In the genomic region with DNA sequence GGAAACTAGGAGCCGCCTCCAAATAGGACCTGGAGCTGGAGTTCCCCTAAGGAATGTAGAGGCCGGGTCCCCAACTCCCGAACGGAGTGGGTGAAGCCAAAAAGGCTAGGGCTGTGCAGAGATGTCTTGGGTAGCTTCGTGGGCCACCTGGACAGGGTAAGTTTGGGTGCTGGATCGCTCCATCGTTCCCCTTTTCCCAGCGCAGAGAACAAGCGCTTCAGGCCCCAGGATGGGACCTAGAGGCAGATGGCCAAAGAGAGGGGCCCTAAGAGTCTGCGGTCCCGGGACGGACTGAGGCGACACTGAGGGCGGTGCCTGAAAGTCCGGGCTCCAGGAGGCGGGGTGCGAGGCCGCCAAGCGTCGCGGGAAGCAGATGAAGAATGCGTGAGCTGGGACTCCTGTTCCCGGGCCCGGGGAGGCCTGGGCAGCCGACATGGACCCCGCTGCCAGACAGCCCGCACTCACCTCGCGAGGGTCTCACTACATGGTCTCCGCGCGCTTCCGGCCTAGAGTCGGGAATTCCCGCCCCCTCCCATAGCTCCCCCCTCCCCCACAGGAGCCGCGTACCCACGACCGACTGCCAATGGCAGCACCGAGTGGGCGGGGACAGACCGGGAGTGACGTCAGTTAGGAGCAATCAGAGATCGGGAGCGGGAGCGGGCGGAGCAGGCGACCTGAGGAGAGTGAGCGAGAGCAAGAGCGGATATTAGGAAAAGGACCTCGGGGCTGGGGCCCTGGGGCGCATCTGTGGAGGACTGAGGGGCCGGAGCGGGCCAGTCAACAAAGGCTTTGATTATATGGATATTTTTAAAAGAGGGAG, we compare ENCODE assay signal across 1 cellular context.
A peak's percentile ranks its signal among the peaks of the same experiment; 100 is the strongest.
TF ChIP-seq lines count a peak whose summit lies in the region.

A gene with protein sequence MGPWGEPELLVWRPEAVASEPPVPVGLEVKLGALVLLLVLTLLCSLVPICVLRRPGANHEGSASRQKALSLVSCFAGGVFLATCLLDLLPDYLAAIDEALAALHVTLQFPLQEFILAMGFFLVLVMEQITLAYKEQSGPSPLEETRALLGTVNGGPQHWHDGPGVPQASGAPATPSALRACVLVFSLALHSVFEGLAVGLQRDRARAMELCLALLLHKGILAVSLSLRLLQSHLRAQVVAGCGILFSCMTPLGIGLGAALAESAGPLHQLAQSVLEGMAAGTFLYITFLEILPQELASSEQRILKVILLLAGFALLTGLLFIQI (minus strand): TSS at position 508 of the 820 bp plus-strand sequence. CDS start 822 bp downstream, outside the sequence.

TF ChIP-seq in HepG2, 621 proteins besides CTCF, POLR2A, EP300 and RAD21 (continued from another document and continues in another):
- TF ChIP-seq, protein P1, sequence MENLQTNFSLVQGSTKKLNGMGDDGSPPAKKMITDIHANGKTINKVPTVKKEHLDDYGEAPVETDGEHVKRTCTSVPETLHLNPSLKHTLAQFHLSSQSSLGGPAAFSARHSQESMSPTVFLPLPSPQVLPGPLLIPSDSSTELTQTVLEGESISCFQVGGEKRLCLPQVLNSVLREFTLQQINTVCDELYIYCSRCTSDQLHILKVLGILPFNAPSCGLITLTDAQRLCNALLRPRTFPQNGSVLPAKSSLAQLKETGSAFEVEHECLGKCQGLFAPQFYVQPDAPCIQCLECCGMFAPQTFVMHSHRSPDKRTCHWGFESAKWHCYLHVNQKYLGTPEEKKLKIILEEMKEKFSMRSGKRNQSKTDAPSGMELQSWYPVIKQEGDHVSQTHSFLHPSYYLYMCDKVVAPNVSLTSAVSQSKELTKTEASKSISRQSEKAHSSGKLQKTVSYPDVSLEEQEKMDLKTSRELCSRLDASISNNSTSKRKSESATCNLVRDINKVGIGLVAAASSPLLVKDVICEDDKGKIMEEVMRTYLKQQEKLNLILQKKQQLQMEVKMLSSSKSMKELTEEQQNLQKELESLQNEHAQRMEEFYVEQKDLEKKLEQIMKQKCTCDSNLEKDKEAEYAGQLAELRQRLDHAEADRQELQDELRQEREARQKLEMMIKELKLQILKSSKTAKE (CRISPR knock-in tag; IDR thresholded peaks at IDR 0.05; ENCODE audit: borderline replicate concordance) = no peak
- 0 out of 2 replicates have a peak, but pooled peaks have one; percentile 35 for TF ChIP-seq ZSCAN9 (CRISPR knock-in tag; IDR thresholded peaks at IDR 0.05; ENCODE audit: borderline replicate concordance)
- TF ChIP-seq, protein P2, sequence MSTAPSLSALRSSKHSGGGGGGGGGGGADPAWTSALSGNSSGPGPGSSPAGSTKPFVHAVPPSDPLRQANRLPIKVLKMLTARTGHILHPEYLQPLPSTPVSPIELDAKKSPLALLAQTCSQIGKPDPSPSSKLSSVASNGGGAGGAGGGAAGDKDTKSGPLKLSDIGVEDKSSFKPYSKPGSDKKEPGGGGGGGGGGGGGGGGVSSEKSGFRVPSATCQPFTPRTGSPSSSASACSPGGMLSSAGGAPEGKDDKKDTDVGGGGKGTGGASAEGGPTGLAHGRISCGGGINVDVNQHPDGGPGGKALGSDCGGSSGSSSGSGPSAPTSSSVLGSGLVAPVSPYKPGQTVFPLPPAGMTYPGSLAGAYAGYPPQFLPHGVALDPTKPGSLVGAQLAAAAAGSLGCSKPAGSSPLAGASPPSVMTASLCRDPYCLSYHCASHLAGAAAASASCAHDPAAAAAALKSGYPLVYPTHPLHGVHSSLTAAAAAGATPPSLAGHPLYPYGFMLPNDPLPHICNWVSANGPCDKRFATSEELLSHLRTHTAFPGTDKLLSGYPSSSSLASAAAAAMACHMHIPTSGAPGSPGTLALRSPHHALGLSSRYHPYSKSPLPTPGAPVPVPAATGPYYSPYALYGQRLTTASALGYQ (CRISPR knock-in tag; IDR thresholded peaks at IDR 0.05) = 0 out of 2 replicates have a peak, but pooled peaks have one; percentile 45
- TF ChIP-seq, protein P3, sequence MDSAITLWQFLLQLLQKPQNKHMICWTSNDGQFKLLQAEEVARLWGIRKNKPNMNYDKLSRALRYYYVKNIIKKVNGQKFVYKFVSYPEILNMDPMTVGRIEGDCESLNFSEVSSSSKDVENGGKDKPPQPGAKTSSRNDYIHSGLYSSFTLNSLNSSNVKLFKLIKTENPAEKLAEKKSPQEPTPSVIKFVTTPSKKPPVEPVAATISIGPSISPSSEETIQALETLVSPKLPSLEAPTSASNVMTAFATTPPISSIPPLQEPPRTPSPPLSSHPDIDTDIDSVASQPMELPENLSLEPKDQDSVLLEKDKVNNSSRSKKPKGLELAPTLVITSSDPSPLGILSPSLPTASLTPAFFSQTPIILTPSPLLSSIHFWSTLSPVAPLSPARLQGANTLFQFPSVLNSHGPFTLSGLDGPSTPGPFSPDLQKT (CRISPR knock-in tag; IDR thresholded peaks at IDR 0.05; ENCODE audit: borderline replicate concordance) = no peak
- no peak for TF ChIP-seq ZNF44 (CRISPR knock-in tag; IDR thresholded peaks at IDR 0.05)
- no peak for TF ChIP-seq SOX13 (IDR thresholded peaks at IDR 0.05)
- TF ChIP-seq SOX13 (CRISPR knock-in tag; conservative IDR thresholded peaks at IDR 0.05 in 1 of 2, IDR thresholded peaks at IDR 0.05 in 1 of 2) = 0 out of 4 replicates have a peak, but pooled peaks of 1 of the 2 experiments have one; percentile 15
- TF ChIP-seq, protein P4, sequence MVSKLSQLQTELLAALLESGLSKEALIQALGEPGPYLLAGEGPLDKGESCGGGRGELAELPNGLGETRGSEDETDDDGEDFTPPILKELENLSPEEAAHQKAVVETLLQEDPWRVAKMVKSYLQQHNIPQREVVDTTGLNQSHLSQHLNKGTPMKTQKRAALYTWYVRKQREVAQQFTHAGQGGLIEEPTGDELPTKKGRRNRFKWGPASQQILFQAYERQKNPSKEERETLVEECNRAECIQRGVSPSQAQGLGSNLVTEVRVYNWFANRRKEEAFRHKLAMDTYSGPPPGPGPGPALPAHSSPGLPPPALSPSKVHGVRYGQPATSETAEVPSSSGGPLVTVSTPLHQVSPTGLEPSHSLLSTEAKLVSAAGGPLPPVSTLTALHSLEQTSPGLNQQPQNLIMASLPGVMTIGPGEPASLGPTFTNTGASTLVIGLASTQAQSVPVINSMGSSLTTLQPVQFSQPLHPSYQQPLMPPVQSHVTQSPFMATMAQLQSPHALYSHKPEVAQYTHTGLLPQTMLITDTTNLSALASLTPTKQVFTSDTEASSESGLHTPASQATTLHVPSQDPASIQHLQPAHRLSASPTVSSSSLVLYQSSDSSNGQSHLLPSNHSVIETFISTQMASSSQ (IDR thresholded peaks at IDR 0.05; ENCODE audit: low read depth) = no peak
- TF ChIP-seq, protein P4 (CRISPR knock-in tag; IDR thresholded peaks at IDR 0.05; ENCODE audit: borderline replicate concordance) = peak; percentile 40; the same call in 1 of the 2 replicates
- peak; percentile 73 for TF ChIP-seq ATF7 (IDR thresholded peaks at IDR 0.05)
- peak; percentile 79; the same call in 1 of the 2 replicates for TF ChIP-seq ATF7 (CRISPR knock-in tag; IDR thresholded peaks at IDR 0.05)
- no peak for TF ChIP-seq RARA (CRISPR knock-in tag; IDR thresholded peaks at IDR 0.05)
- peak; percentile 83; the same call in 1 of the 2 replicates for TF ChIP-seq NCOA1 (CRISPR knock-in tag; IDR thresholded peaks at IDR 0.05)
- TF ChIP-seq, protein P5, sequence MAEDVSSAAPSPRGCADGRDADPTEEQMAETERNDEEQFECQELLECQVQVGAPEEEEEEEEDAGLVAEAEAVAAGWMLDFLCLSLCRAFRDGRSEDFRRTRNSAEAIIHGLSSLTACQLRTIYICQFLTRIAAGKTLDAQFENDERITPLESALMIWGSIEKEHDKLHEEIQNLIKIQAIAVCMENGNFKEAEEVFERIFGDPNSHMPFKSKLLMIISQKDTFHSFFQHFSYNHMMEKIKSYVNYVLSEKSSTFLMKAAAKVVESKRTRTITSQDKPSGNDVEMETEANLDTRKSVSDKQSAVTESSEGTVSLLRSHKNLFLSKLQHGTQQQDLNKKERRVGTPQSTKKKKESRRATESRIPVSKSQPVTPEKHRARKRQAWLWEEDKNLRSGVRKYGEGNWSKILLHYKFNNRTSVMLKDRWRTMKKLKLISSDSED (CRISPR knock-in tag; IDR thresholded peaks at IDR 0.05) = no peak
- TF ChIP-seq, protein P6, sequence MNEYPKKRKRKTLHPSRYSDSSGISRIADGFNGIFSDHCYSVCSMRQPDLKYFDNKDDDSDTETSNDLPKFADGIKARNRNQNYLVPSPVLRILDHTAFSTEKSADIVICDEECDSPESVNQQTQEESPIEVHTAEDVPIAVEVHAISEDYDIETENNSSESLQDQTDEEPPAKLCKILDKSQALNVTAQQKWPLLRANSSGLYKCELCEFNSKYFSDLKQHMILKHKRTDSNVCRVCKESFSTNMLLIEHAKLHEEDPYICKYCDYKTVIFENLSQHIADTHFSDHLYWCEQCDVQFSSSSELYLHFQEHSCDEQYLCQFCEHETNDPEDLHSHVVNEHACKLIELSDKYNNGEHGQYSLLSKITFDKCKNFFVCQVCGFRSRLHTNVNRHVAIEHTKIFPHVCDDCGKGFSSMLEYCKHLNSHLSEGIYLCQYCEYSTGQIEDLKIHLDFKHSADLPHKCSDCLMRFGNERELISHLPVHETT (CRISPR knock-in tag; conservative IDR thresholded peaks at IDR 0.05) = peak; percentile 22; the same call in 1 of the 2 replicates
- TF ChIP-seq ETV5 (CRISPR knock-in tag; IDR thresholded peaks at IDR 0.05; ENCODE audit: borderline replicate concordance) = peak; percentile 82
- peak; percentile 60; the same call in 1 of the 3 replicates for TF ChIP-seq MXI1 (IDR thresholded peaks at IDR 0.05; ENCODE audit: borderline replicate concordance, low read depth, low read length)
- TF ChIP-seq, protein P7, sequence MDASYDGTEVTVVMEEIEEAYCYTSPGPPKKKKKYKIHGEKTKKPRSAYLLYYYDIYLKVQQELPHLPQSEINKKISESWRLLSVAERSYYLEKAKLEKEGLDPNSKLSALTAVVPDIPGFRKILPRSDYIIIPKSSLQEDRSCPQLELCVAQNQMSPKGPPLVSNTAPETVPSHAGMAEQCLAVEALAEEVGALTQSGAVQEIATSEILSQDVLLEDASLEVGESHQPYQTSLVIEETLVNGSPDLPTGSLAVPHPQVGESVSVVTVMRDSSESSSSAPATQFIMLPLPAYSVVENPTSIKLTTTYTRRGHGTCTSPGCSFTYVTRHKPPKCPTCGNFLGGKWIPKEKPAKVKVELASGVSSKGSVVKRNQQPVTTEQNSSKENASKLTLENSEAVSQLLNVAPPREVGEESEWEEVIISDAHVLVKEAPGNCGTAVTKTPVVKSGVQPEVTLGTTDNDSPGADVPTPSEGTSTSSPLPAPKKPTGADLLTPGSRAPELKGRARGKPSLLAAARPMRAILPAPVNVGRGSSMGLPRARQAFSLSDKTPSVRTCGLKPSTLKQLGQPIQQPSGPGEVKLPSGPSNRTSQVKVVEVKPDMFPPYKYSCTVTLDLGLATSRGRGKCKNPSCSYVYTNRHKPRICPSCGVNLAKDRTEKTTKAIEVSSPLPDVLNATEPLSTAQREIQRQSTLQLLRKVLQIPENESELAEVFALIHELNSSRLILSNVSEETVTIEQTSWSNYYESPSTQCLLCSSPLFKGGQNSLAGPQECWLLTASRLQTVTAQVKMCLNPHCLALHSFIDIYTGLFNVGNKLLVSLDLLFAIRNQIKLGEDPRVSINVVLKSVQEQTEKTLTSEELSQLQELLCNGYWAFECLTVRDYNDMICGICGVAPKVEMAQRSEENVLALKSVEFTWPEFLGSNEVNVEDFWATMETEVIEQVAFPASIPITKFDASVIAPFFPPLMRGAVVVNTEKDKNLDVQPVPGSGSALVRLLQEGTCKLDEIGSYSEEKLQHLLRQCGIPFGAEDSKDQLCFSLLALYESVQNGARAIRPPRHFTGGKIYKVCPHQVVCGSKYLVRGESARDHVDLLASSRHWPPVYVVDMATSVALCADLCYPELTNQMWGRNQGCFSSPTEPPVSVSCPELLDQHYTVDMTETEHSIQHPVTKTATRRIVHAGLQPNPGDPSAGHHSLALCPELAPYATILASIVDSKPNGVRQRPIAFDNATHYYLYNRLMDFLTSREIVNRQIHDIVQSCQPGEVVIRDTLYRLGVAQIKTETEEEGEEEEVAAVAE (CRISPR knock-in tag; IDR thresholded peaks at IDR 0.05; ENCODE audit: borderline replicate concordance) = 0 out of 2 replicates have a peak, but pooled peaks have one; percentile 26
- 0 out of 2 replicates have a peak, but pooled peaks have one; percentile 59 for TF ChIP-seq MAF1 (CRISPR knock-in tag; IDR thresholded peaks at IDR 0.05; ENCODE audit: borderline replicate concordance)
- TF ChIP-seq ETV6 (CRISPR knock-in tag; conservative IDR thresholded peaks at IDR 0.05) = no peak
- no peak for TF ChIP-seq REPIN1 (CRISPR knock-in tag; IDR thresholded peaks at IDR 0.05; ENCODE audit: borderline replicate concordance, low read depth)
- TF ChIP-seq JUNB (CRISPR knock-in tag; IDR thresholded peaks at IDR 0.05; ENCODE audit: borderline replicate concordance) = no peak
- no peak for TF ChIP-seq PLRG1 (conservative IDR thresholded peaks at IDR 0.05)
- TF ChIP-seq ZNF430 (CRISPR knock-in tag; IDR thresholded peaks at IDR 0.05) = no peak; the same call in 1 of the 2 replicates
- TF ChIP-seq ZKSCAN1 (IDR thresholded peaks at IDR 0.05; ENCODE audit: low read length) = no peak
- TF ChIP-seq ZNF10 (CRISPR knock-in tag; IDR thresholded peaks at IDR 0.05; ENCODE audit: borderline replicate concordance, low read depth) = no peak
- TF ChIP-seq, protein P8, sequence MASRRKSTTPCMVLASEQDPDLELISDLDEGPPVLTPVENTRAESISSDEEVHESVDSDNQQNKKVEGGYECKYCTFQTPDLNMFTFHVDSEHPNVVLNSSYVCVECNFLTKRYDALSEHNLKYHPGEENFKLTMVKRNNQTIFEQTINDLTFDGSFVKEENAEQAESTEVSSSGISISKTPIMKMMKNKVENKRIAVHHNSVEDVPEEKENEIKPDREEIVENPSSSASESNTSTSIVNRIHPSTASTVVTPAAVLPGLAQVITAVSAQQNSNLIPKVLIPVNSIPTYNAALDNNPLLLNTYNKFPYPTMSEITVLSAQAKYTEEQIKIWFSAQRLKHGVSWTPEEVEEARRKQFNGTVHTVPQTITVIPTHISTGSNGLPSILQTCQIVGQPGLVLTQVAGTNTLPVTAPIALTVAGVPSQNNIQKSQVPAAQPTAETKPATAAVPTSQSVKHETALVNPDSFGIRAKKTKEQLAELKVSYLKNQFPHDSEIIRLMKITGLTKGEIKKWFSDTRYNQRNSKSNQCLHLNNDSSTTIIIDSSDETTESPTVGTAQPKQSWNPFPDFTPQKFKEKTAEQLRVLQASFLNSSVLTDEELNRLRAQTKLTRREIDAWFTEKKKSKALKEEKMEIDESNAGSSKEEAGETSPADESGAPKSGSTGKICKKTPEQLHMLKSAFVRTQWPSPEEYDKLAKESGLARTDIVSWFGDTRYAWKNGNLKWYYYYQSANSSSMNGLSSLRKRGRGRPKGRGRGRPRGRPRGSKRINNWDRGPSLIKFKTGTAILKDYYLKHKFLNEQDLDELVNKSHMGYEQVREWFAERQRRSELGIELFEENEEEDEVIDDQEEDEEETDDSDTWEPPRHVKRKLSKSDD (CRISPR knock-in tag; IDR thresholded peaks at IDR 0.05; ENCODE audit: low read depth) = no peak
- TF ChIP-seq XBP1 (CRISPR knock-in tag; IDR thresholded peaks at IDR 0.05) = no peak
